17 cellular contexts compared by ENCODE assay signal in genomic region chr2:235580401-235581157, GRCh38.
DNase-seq lines count a peak whose midpoint lies in the region; ATAC-seq and TF ChIP-seq lines count a peak whose summit lies in the region.
"Had no signal": no experiment of that assay in that cellular context is flagged by ENCODE, and none has a peak within 500 bp of the region (broad histone marks: within the 10 kb centered on the region; RNA-seq: fewer than 3 reads in every experiment).

No MANE protein-coding gene starts in this region.

- POLR2A ChIA-PET in CD8-positive, alpha-beta memory T cell (lab: Charles Lee): no interaction called here

- H4K20me1 ChIP-seq in GM23338 (replicated peaks; ENCODE audit: insufficient read depth): peaks cover 16% of the 10 kb centered on the region

- 79% methylated on average over 5 of the region's 7 CpGs for WGBS in HUES64

- H3K9ac ChIP-seq in HUES64 (ENCODE audit: low read depth, low read length): no peak overlapping the region
- H3K9ac ChIP-seq: BLaER1 had no signal

- H2AFZ ChIP-seq in GM23338: no peak overlapping the region

- H3K4me3 ChIP-seq in GM23338 (no peak overlapping the region), HUES64 (ENCODE audit: low read length) (no peak overlapping the region)
- H3K4me3 ChIP-seq in CD8-positive, alpha-beta memory T cell (ENCODE audit: low read length): no peak overlapping the region
- H3K4me3 ChIP-seq: BLaER1 had no signal

- H3K9me3 Mint-ChIP-seq in GM23338: peaks cover 3% of the 10 kb centered on the region; the same call in 2 of the 3 replicates
- H3K9me3 Mint-ChIP-seq in CD8-positive, alpha-beta memory T cell: no peaks in the 10 kb centered on the region
- peaks cover 4% of the 10 kb centered on the region for H3K9me3 Mint-ChIP-seq in nephron progenitor cell

- H3K4me1 ChIP-seq in GM23338 (ENCODE audit: insufficient read depth) (peaks cover 39% of the 10 kb centered on the region), HUES64 (ENCODE audit: insufficient read depth, low read length) (peaks cover 40% of the 10 kb centered on the region)
- no peaks in the 10 kb centered on the region for H3K4me1 ChIP-seq in CD8-positive, alpha-beta memory T cell (ENCODE audit: insufficient read depth, low read length)

- DNase-seq in GM23338 (ENCODE audit: low spot score) (no peak), SK-MEL-5 (ENCODE audit: low read depth, low spot score) (peak; percentile 92), substantia nigra (lab: John Stamatoyannopoulos, UW) (no peak), nephron progenitor cell (no peak)
- DNase-seq in effector CD8-positive, alpha-beta T cell (lab: John Stamatoyannopoulos, UW): no peak
- DNase-seq in CD8-positive, alpha-beta memory T cell: no peak
- DNase-seq: 8988T; Calu3; CD4-positive, alpha-beta memory T cell; DMS79 treated with DMSO at 0.1 percent for 48 hours; GF-D8; GOT3; H9 had no signal

- H3F3A ChIP-seq in GM23338 (replicated peaks; ENCODE audit: low read depth): no peaks in the 10 kb centered on the region

- H3K4me3 Mint-ChIP-seq in GM23338 (no peak overlapping the region), nephron progenitor cell (no peak overlapping the region)
- no peak overlapping the region for H3K4me3 Mint-ChIP-seq in CD8-positive, alpha-beta memory T cell
- H3K4me3 Mint-ChIP-seq: H9 had no signal

- in situ Hi-C loops in SK-MEL-5 (cut with HindIII; ENCODE audit: low pct_unique_long_range_greater_than_20kb, low sequenced_read_pairs): no loop called here

- CTCF ChIA-PET in CD8-positive, alpha-beta memory T cell (lab: Charles Lee): interaction anchor here (1.0 kb wide), 1 partner anchor 8 kb away, joined by 3 read pairs; no protein-coding TSS in a partner anchor

- H3K27me3 ChIP-seq in GM23338 (ENCODE audit: insufficient read depth) (no peaks in the 10 kb centered on the region), HUES64 (ENCODE audit: insufficient read depth, low read length) (no peaks in the 10 kb centered on the region)
- H3K27me3 ChIP-seq in CD8-positive, alpha-beta memory T cell (ENCODE audit: insufficient read depth, low read length, poor library complexity, severe bottlenecking): no peaks in the 10 kb centered on the region
- H3K27me3 ChIP-seq: BLaER1 had no signal

- H3K4me2 ChIP-seq in GM23338: peak overlapping the region; percentile 64

- 0 out of 2 replicates have a peak, but pooled peaks cover 3% of the 10 kb centered on the region for H3K9me2 ChIP-seq in GM23338 (ENCODE audit: insufficient read depth)

- TF ChIP-seq CTCF in GM23338 (conservative IDR thresholded peaks at IDR 0.05; ENCODE audit: low read depth in 2 of 2): no peak
- no peak for TF ChIP-seq CTCF in nephron progenitor cell (IDR thresholded peaks at IDR 0.05)

- H3K36me3 Mint-ChIP-seq in GM23338 (ENCODE audit: low read depth): no peaks in the 10 kb centered on the region
- no peaks in the 10 kb centered on the region for H3K36me3 Mint-ChIP-seq in CD8-positive, alpha-beta memory T cell
- peaks cover 5% of the 10 kb centered on the region for H3K36me3 Mint-ChIP-seq in nephron progenitor cell (ENCODE audit: low read depth)
- H3K36me3 Mint-ChIP-seq: CD14-positive monocyte; CD4-positive, alpha-beta memory T cell had no signal

- H3K27ac Mint-ChIP-seq in GM23338 (no peak overlapping the region), nephron progenitor cell (no peak overlapping the region)
- H3K27ac Mint-ChIP-seq in CD8-positive, alpha-beta memory T cell: no peak overlapping the region
- H3K27ac Mint-ChIP-seq: CD14-positive monocyte; CD4-positive, alpha-beta memory T cell had no signal

- ATAC-seq in GM23338: no peak

- H3K9me3 ChIP-seq in HUES64 (ENCODE audit: insufficient read depth, low read depth, low read length): no peaks in the 10 kb centered on the region
- H3K9me3 ChIP-seq in CD8-positive, alpha-beta memory T cell (ENCODE audit: low read length): no peaks in the 10 kb centered on the region

- H3K79me2 ChIP-seq in GM23338 (replicated peaks; ENCODE audit: insufficient read depth): peaks cover 88% of the 10 kb centered on the region

- H3K27ac ChIP-seq in GM23338 (ENCODE audit: low read depth): peak overlapping the region; percentile 77
- peak overlapping the region; percentile 28; the same call in 1 of the 2 replicates for H3K27ac ChIP-seq in HUES64 (ENCODE audit: low read depth, low read length)
- H3K27ac ChIP-seq in substantia nigra (ENCODE audit: low read depth, low read length, poor library complexity, severe bottlenecking): peak overlapping the region; percentile 16
- no peak overlapping the region for H3K27ac ChIP-seq in CD8-positive, alpha-beta memory T cell (ENCODE audit: low read depth, low read length)
- H3K27ac ChIP-seq: BLaER1, HL-60 had no signal

- H3K4me1 Mint-ChIP-seq in GM23338 (peaks cover 65% of the 10 kb centered on the region), nephron progenitor cell (peaks cover 65% of the 10 kb centered on the region)
- peaks cover 2 to 4% (median 3%) of the 10 kb centered on the region in 3 donors for H3K4me1 Mint-ChIP-seq in CD8-positive, alpha-beta memory T cell
- H3K4me1 Mint-ChIP-seq: CD14-positive monocyte; CD4-positive, alpha-beta memory T cell had no signal

- peaks cover 9% of the 10 kb centered on the region for H3K27me3 Mint-ChIP-seq in GM23338 (ENCODE audit: insufficient read depth, low read depth, poor library complexity)
- no peaks in the 10 kb centered on the region for H3K27me3 Mint-ChIP-seq in CD8-positive, alpha-beta memory T cell
- H3K27me3 Mint-ChIP-seq in nephron progenitor cell (ENCODE audit: low read depth, poor library complexity): peaks cover 3% of the 10 kb centered on the region

- H3K36me3 ChIP-seq in GM23338 (ENCODE audit: insufficient read depth) (no peaks in the 10 kb centered on the region), HUES64 (ENCODE audit: insufficient read depth, low read length) (no peaks in the 10 kb centered on the region)
- no peaks in the 10 kb centered on the region for H3K36me3 ChIP-seq in CD8-positive, alpha-beta memory T cell (ENCODE audit: insufficient read depth, low read length)

TF ChIP-seq in GM23338, 12 proteins besides CTCF, POLR2A, EP300 and RAD21 (continues in another document):
- TF ChIP-seq, protein P1, sequence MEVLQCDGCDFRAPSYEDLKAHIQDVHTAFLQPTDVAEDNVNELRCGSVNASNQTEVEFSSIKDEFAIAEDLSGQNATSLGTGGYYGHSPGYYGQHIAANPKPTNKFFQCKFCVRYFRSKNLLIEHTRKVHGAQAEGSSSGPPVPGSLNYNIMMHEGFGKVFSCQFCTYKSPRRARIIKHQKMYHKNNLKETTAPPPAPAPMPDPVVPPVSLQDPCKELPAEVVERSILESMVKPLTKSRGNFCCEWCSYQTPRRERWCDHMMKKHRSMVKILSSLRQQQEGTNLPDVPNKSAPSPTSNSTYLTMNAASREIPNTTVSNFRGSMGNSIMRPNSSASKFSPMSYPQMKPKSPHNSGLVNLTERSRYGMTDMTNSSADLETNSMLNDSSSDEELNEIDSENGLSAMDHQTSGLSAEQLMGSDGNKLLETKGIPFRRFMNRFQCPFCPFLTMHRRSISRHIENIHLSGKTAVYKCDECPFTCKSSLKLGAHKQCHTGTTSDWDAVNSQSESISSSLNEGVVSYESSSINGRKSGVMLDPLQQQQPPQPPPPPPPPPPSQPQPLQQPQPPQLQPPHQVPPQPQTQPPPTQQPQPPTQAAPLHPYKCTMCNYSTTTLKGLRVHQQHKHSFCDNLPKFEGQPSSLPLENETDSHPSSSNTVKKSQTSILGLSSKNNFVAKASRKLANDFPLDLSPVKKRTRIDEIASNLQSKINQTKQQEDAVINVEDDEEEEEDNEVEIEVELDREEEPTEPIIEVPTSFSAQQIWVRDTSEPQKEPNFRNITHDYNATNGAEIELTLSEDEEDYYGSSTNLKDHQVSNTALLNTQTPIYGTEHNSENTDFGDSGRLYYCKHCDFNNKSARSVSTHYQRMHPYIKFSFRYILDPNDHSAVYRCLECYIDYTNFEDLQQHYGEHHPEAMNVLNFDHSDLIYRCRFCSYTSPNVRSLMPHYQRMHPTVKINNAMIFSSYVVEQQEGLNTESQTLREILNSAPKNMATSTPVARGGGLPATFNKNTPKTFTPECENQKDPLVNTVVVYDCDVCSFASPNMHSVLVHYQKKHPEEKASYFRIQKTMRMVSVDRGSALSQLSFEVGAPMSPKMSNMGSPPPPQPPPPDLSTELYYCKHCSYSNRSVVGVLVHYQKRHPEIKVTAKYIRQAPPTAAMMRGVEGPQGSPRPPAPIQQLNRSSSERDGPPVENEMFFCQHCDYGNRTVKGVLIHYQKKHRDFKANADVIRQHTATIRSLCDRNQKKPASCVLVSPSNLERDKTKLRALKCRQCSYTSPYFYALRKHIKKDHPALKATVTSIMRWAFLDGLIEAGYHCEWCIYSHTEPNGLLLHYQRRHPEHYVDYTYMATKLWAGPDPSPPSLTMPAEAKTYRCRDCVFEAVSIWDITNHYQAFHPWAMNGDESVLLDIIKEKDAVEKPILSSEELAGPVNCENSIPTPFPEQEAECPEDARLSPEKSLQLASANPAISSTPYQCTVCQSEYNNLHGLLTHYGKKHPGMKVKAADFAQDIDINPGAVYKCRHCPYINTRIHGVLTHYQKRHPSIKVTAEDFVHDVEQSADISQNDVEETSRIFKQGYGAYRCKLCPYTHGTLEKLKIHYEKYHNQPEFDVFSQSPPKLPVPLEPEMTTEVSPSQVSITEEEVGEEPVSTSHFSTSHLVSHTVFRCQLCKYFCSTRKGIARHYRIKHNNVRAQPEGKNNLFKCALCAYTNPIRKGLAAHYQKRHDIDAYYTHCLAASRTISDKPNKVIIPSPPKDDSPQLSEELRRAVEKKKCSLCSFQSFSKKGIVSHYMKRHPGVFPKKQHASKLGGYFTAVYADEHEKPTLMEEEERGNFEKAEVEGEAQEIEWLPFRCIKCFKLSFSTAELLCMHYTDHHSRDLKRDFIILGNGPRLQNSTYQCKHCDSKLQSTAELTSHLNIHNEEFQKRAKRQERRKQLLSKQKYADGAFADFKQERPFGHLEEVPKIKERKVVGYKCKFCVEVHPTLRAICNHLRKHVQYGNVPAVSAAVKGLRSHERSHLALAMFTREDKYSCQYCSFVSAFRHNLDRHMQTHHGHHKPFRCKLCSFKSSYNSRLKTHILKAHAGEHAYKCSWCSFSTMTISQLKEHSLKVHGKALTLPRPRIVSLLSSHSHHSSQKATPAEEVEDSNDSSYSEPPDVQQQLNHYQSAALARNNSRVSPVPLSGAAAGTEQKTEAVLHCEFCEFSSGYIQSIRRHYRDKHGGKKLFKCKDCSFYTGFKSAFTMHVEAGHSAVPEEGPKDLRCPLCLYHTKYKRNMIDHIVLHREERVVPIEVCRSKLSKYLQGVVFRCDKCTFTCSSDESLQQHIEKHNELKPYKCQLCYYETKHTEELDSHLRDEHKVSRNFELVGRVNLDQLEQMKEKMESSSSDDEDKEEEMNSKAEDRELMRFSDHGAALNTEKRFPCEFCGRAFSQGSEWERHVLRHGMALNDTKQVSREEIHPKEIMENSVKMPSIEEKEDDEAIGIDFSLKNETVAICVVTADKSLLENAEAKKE (CRISPR knock-in tag; IDR thresholded peaks at IDR 0.05): no peak; the same call in 1 of the 2 replicates
- TF ChIP-seq ZNF114 (CRISPR knock-in tag; IDR thresholded peaks at IDR 0.05): no peak
- TF ChIP-seq STAT1 (IDR thresholded peaks at IDR 0.05; ENCODE audit: unreplicated experiment): no peak
- no peak for TF ChIP-seq ZNF331 (CRISPR knock-in tag; IDR thresholded peaks at IDR 0.05; ENCODE audit: low read depth)
